Comparison of ENCODE assay signal across 14 cellular contexts in genomic region chr1:235741294-235741693, GRCh38.
DNase-seq lines count a peak whose midpoint lies in the region; ATAC-seq and TF ChIP-seq lines count a peak whose summit lies in the region.
"Had no signal": no experiment of that assay in that cellular context is flagged by ENCODE, and none has a peak within 500 bp of the region (broad histone marks: within the 10 kb centered on the region; RNA-seq: fewer than 3 reads in every experiment).

No MANE protein-coding gene starts in this region.

- H3K4me1 ChIP-seq in breast epithelium (no peaks in the 10 kb centered on the region), gastrocnemius medialis (no peaks in the 10 kb centered on the region)
- H3K4me1 ChIP-seq: parathyroid adenoma had no signal

- peaks cover 3% of the 10 kb centered on the region for H3K36me3 ChIP-seq in breast epithelium
- peaks cover 0 to 34% of the 10 kb centered on the region in 2 donors for H3K36me3 ChIP-seq in gastrocnemius medialis

- H3K4me3 Mint-ChIP-seq in MCF 10A (ENCODE audit: unreplicated experiment) (no peak overlapping the region), T-helper 17 cell (no peak overlapping the region)

- H3K36me3 Mint-ChIP-seq in MCF 10A (ENCODE audit: insufficient read depth, unreplicated experiment) (peaks cover 33% of the 10 kb centered on the region), T-helper 17 cell (ENCODE audit: low read depth) (peaks cover 20% of the 10 kb centered on the region)

- TF ChIP-seq CTCF in MCF 10A (IDR thresholded peaks at IDR 0.05; ENCODE audit: unreplicated experiment) (no peak), breast epithelium (IDR thresholded peaks at IDR 0.05) (no peak), gastrocnemius medialis (IDR thresholded peaks at IDR 0.05 in 4 of 5, conservative IDR thresholded peaks at IDR 0.05 in 1 of 5) (no peak)

- TF ChIP-seq POLR2A in breast epithelium (IDR thresholded peaks at IDR 0.05) (no peak), gastrocnemius medialis (IDR thresholded peaks at IDR 0.05) (no peak)

- H3K27ac ChIP-seq in breast epithelium (no peak overlapping the region), gastrocnemius medialis (no peak overlapping the region)
- H3K27ac ChIP-seq: 22Rv1, parathyroid adenoma, thoracic aorta had no signal

- H3K9me3 ChIP-seq in breast epithelium (no peaks in the 10 kb centered on the region), gastrocnemius medialis (no peaks in the 10 kb centered on the region), T-helper 17 cell (ENCODE audit: control insufficient read depth, low read length, poor library complexity, severe bottlenecking) (no peaks in the 10 kb centered on the region)
- H3K9me3 ChIP-seq: thoracic aorta had no signal

- no peaks in the 10 kb centered on the region for H3K9me3 Mint-ChIP-seq in MCF 10A (ENCODE audit: unreplicated experiment)

- DNase-seq in MCF 10A (ENCODE audit: unreplicated experiment), result peak; percentile 35
- no peak for DNase-seq in breast epithelium (ENCODE audit: low spot score in 2 of 2)
- peak; percentile 69 for DNase-seq in astrocyte of the hippocampus (ENCODE audit: low read depth, low spot score)
- DNase-seq in iris pigment epithelial cell (ENCODE audit: low read depth), result peak; percentile 92
- no peak for DNase-seq in gastrocnemius medialis
- no peak for DNase-seq in T-helper 17 cell
- DNase-seq: activated CD4-positive, alpha-beta T cell treated with anti-CD3 and anti-CD28 coated beads for 4 hours; hypothalamus; NCI-H2107 had no signal

- H3K27ac Mint-ChIP-seq in MCF 10A (ENCODE audit: low read depth, unreplicated experiment), result peak overlapping the region; percentile 1
- H3K27ac Mint-ChIP-seq in T-helper 17 cell, result no peak overlapping the region

- intact Hi-C loops in MCF 10A (cut with micrococcal nuclease), result no loop called here
- intact Hi-C loops in breast epithelium (cut with DNase I; ENCODE audit: low total_unique reads), result no loop called here
- intact Hi-C loops in gastrocnemius medialis (cut with DNase I; ENCODE audit: low total_unique reads), result no loop called here

- POLR2A ChIA-PET in MCF 10A (lab: Yijun Ruan, JAX), result no interaction called here

- CTCF ChIA-PET in MCF 10A (lab: Yijun Ruan, JAX), result no interaction called here

- H3K27me3 ChIP-seq in breast epithelium (no peaks in the 10 kb centered on the region), gastrocnemius medialis (no peaks in the 10 kb centered on the region)

- H3K4me1 Mint-ChIP-seq in MCF 10A (ENCODE audit: insufficient read depth, unreplicated experiment) (peaks cover 25% of the 10 kb centered on the region), T-helper 17 cell (peaks cover 1% of the 10 kb centered on the region)

- in situ Hi-C loops in gastrocnemius medialis (cut with MboI; ENCODE audit: low sequenced_read_pairs in 4 of 4), result no loop called here

- H3K4me3 ChIP-seq in breast epithelium, result no peak overlapping the region
- H3K4me3 ChIP-seq in gastrocnemius medialis, result no peak overlapping the region
- H3K4me3 ChIP-seq: thoracic aorta had no signal

- no peaks in the 10 kb centered on the region for H3K27me3 Mint-ChIP-seq in MCF 10A (ENCODE audit: insufficient read depth, unreplicated experiment)
- H3K27me3 Mint-ChIP-seq in T-helper 17 cell, result no peaks in the 10 kb centered on the region

- ATAC-seq in HG02885 (IDR thresholded peaks at IDR 0.05; ENCODE audit: poor library complexity, unreplicated experiment) (no peak), gastrocnemius medialis (no peak), T-helper 17 cell (no peak), GM21529 (IDR thresholded peaks at IDR 0.05; ENCODE audit: unreplicated experiment) (no peak)

- BruUV-seq in MCF 10A (replicated peaks; lab: Mats Ljungman, UMichigan), result no TSS peak

Comparison
In these comparisons a context has a peak if more than half of its experiments do, and no peak if none do; other contexts are left out.
1. DNase-seq: peak in MCF 10A (single experiment), astrocyte of the hippocampus (single experiment) and iris pigment epithelial cell (single experiment); none in breast epithelium (0 of 2), gastrocnemius medialis (0 of 2) and T-helper 17 cell (0 of 3).